Comparison of ENCODE assay signal across 7 cellular contexts in the genomic region with DNA sequence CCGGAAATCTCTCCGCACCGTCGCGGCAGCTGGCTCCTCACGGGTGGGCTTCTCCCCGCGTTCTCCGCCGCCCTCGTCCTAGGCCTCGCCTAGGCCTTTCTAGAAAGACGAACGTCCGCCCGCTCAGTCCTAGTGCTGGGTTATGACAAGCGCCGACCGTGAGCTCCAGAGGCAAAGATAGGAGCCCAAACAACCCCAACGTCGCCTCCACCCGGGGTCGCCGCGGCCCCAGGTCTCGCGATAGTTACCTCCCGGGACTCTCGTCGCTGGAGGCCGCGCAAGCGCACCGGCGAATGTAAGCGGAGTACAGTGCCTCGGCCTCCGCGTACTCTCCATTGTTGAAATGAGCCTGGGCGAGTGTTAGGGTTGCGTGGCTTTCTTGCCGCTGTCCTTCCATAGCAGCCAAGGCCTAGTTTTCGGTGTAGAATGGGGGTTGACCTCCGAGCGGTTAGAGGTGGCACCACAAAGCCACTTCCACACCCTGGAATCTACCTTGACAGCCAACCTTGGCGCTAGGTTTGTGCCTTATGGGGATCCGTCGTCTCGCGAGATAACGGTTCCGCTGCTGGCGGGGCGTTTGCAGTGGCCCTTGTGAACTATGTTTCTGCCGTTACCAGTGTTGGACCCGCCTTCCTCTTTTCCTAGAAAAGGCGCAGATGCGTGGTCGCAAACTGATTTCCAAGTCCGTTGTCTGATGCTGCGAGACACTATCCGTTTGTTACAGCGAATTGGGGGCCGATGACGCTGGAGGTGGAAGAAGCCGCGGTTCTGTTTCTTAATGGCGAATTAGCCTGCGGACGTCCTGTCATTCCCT.
DNase-seq lines count a peak whose midpoint lies in the region; ATAC-seq and TF ChIP-seq lines count a peak whose summit lies in the region.

TSS of gene TTC32 (minus strand) at position 526 of the 814 bp plus-strand sequence. CDS start at position 397, 129 bp downstream.

- H3K4me3 ChIP-seq in retinal pigment epithelial cell (ENCODE audit: low read length): peak within 1 kb of the TSS; percentile 72

- ATAC-seq in GM18519 (IDR thresholded peaks at IDR 0.05; ENCODE audit: low FRiP score, unreplicated experiment) (peak; percentile 71), HG03045 (IDR thresholded peaks at IDR 0.05; ENCODE audit: unreplicated experiment) (peak; percentile 85)

- TF ChIP-seq CTCF in retinal pigment epithelial cell (conservative IDR thresholded peaks at IDR 0.05; ENCODE audit: low read depth, low read length): no peak

- DNase-seq in NCI-H2081 treated with DMSO at 0.1 percent for 48 hours (lab: John Stamatoyannopoulos, UW) (peak; percentile 80), T1000 (lab: John Stamatoyannopoulos, UW) (peak; percentile 94), astrocyte of the hippocampus (ENCODE audit: low read depth, low spot score) (peak; percentile 97), hypothalamus (lab: John Stamatoyannopoulos, UW) (peak; percentile 60 to 99 (median 91)), retinal pigment epithelial cell (ENCODE audit: low read depth) (peak; percentile 77)

Comparison
In these comparisons a context has a peak if more than half of its experiments do, and no peak if none do; other contexts are left out.
1. Peak in every context shown above with its lines: DNase-seq, ATAC-seq and H3K4me3 ChIP-seq.